In genomic region chr6:36221674-36222073, GRCh38 we compare ENCODE assay signal across 30 cellular contexts. TPM values are rescaled to one million over a fixed set of nuclear protein-coding genes. Genes with fewer than 3 reads are reported as not detected.
"Had no signal": no experiment of that assay in that cellular context is flagged by ENCODE, and none has a peak within 500 bp of the region (broad histone marks: within the 10 kb centered on the region; RNA-seq: fewer than 3 reads in every experiment).

No MANE protein-coding gene starts in this region.

- H3K4me1 ChIP-seq: body of pancreas, breast epithelium, SJSA1 had no signal

- H3K27me3 ChIP-seq: body of pancreas, breast epithelium, Peyer's patch, SJSA1 had no signal

- H3K9me3 ChIP-seq: body of pancreas, breast epithelium, Peyer's patch, SJSA1, SK-N-SH had no signal

- H3K9ac ChIP-seq: SK-N-SH had no signal

- H3K27ac ChIP-seq: body of pancreas, breast epithelium, SJSA1 had no signal

- ATAC-seq: activated CD8-positive, alpha-beta T cell treated with anti-CD3 and anti-CD28 coated beads, Interleukin-2, amount 10 ng/mL, durations not matched to agents 7 days and 5 days; body of pancreas; PC-3 had no signal

- DNase-seq: activated CD4-positive, alpha-beta T cell treated with anti-CD3 and anti-CD28 coated beads, Interleukin-2, amount 10 ng/mL, durations not matched to agents 24 days and 14 days; activated CD4-positive, alpha-beta T cell treated with anti-CD3 and anti-CD28 coated beads, Interleukin-2, amount 50 U/mL, for 48 hours; activated CD8-positive, alpha-beta T cell treated with anti-CD3 and anti-CD28 coated beads, Interleukin-2, amount 10 ng/mL, durations not matched to agents 7 days and 5 days; activated gamma-delta T cell; activated naive CD4-positive, alpha-beta T cell treated with Interleukin-2 at 50 U/mL for 16 hours; activated naive CD8-positive, alpha-beta T cell treated with anti-CD3 and anti-CD28 coated beads, Interleukin-2, amount 10 ng/mL, durations not matched to agents 7 days and 5 days; activated T-cell treated with anti-CD3 and anti-CD28 coated beads, Interleukin-2, amount 50 U/mL, for 24 hours; body of pancreas; Karpas-422; KBM-7; NCI-H1105 treated with DMSO at 0.1 percent for 48 hours; NCI-H1436; NCI-H1694; NCI-H1930; NCI-H2081 treated with DMSO at 0.1 percent for 48 hours; NCI-H345; NCI-H524 treated with DMSO at 0.1 percent for 48 hours; PC-3; Peyer's patch; RPMI8226; SHP77 treated with DMSO at 0.1 percent for 48 hours; SK-N-SH had no signal

- FAIRE-seq: astrocyte, TTC549 had no signal

- H3K4me3 ChIP-seq: body of pancreas, breast epithelium, Peyer's patch, SJSA1 had no signal

RNA-seq across cellular contexts. Expression of gene PNPLA1, which starts 48.2 kb away (rescaled TPM):
- total RNA-seq: activated CD4-positive, alpha-beta T cell treated with anti-CD3 and anti-CD28 coated beads, Interleukin-2, amount 10 ng/mL, durations not matched to agents 24 days and 14 days; activated CD8-positive, alpha-beta T cell treated with anti-CD3 and anti-CD28 coated beads, Interleukin-2, amount 10 ng/mL, durations not matched to agents 7 days and 5 days; activated naive CD8-positive, alpha-beta T cell treated with anti-CD3 and anti-CD28 coated beads, Interleukin-2, amount 10 ng/mL, durations not matched to agents 7 days and 5 days; activated T-helper 2 cell treated with anti-CD3 and anti-CD28 coated beads, Interferon-gamma antibody, Interleukin-2, Interleukin-4, amounts not matched to agents 10 μg/mL and 5 μg/mL and 100 μg/mL, durations not matched to agents 14 hours and 24 hours and 36 hours; astrocyte; body of pancreas; breast epithelium; cardiac septum; MCF 10A; NCI-H460; SJSA1 had no signal
